8 cellular contexts compared by ENCODE assay signal in genomic region chr3:50205719-50206276, GRCh38. TPM values are rescaled to one million over a fixed set of nuclear protein-coding genes. Genes with fewer than 3 reads are reported as not detected.
DNase-seq lines count a peak whose midpoint lies in the region; ATAC-seq and TF ChIP-seq lines count a peak whose summit lies in the region.
"Had no signal": no experiment of that assay in that cellular context is flagged by ENCODE, and none has a peak within 500 bp of the region (broad histone marks: within the 10 kb centered on the region; RNA-seq: fewer than 3 reads in every experiment).

No MANE protein-coding gene starts in this region.

- 2% methylated on average over 36 of the region's 40 CpGs for WGBS in hepatocyte (ENCODE audit: low lambda C conversion rate, missing lambda C conversion rate)
- WGBS in spleen, 5 donors = 1 to 5% (median 3%) methylated on average over 26 to 40 of the region's 40 CpGs

- H3K4me1 ChIP-seq in hepatocyte (ENCODE audit: insufficient read depth) (peaks cover 14% of the 10 kb centered on the region), spleen (peaks cover 11 to 22% (median 16%) of the 10 kb centered on the region in 6 donors)

- intact Hi-C loops in spleen (cut with DNase I; ENCODE audit: low total_unique reads) = no loop called here

- H3K9me3 ChIP-seq in hepatocyte (ENCODE audit: low read depth) (no peaks in the 10 kb centered on the region), spleen (no peaks in the 10 kb centered on the region)

- DNase-seq in NCI-H146 (lab: John Stamatoyannopoulos, UW) = peak; percentile 74
- DNase-seq in activated T-cell treated with anti-CD3 and anti-CD28 coated beads, Interleukin-2, amount 50 U/mL, for 48 hours = peak; percentile 48 to 55
- DNase-seq in hepatocyte (ENCODE audit: low spot score) = peak; percentile 73
- no peak for DNase-seq in spleen
- DNase-seq in T-helper 9 cell = no peak
- DNase-seq in H4 (ENCODE audit: low spot score) = no peak

- ATAC-seq in HG02884 (IDR thresholded peaks at IDR 0.05; ENCODE audit: unreplicated experiment) = no peak

- H3K27ac ChIP-seq in hepatocyte (peak overlapping the region; percentile 9), spleen (no peak overlapping the region)

- H3K27me3 ChIP-seq in hepatocyte (peaks cover 30% of the 10 kb centered on the region), spleen (replicated peaks in 1 of 7) (peaks cover 0 to 77% (median 49%) of the 10 kb centered on the region in 7 donors)

- peak overlapping the region; percentile 50 for H2AFZ ChIP-seq in hepatocyte

- TF ChIP-seq POLR2A in spleen (IDR thresholded peaks at IDR 0.05) = no peak

- TF ChIP-seq CTCF in hepatocyte (IDR thresholded peaks at IDR 0.05; ENCODE audit: poor library complexity) (no peak), spleen (IDR thresholded peaks at IDR 0.05 in 8 of 11, conservative IDR thresholded peaks at IDR 0.05 in 3 of 11) (no peak)

- no peak overlapping the region for H3K4me3 ChIP-seq in hepatocyte
- H3K4me3 ChIP-seq in spleen = peak overlapping the region in 7 of 8 donors; percentile 6 to 60 (median 26)

- peak overlapping the region; percentile 96 for H3K4me2 ChIP-seq in hepatocyte

- H3K36me3 ChIP-seq in hepatocyte (replicated peaks; ENCODE audit: insufficient read depth, low read depth) (no peaks in the 10 kb centered on the region), spleen (no peaks in the 10 kb centered on the region)

- no peaks in the 10 kb centered on the region for H3K9me2 ChIP-seq in hepatocyte (replicated peaks; ENCODE audit: insufficient read depth)

- H3K79me2 ChIP-seq in hepatocyte = no peaks in the 10 kb centered on the region

- H4K20me1 ChIP-seq in hepatocyte (ENCODE audit: insufficient read depth, poor library complexity, severe bottlenecking) = no peaks in the 10 kb centered on the region

RNA-seq across cellular contexts. Expression of gene SLC38A3, which starts 0.7 kb away (rescaled TPM):
- total RNA-seq in hepatocyte = 22.6 and 24.7 TPM in 2 replicates
- 37.9 and 56.6 TPM in 2 replicates for polyA plus RNA-seq in hepatocyte
- not detected for total RNA-seq in spleen
- polyA plus RNA-seq in spleen = under 1 TPM in 2 of 3 donors, not detected in 1; 0.02 to 0.07 TPM
- not detected in 2 replicates for total RNA-seq in H4 (2014; rRNA removed; shearing (Covaris generic))
- total RNA-seq: fibroblast of lung had no signal

RNA-seq across cellular contexts. Expression of gene GNAT1, which starts 14.4 kb away (rescaled TPM):
- total RNA-seq in hepatocyte (not detected in 2 replicates), spleen (under 1 TPM in 2 of 7 donors, not detected in 5; 0.18 to 0.44 TPM)
- polyA plus RNA-seq in hepatocyte (not detected in 2 replicates), spleen (under 1 TPM in 1 of 3 donors, not detected in 2; 0.05 TPM)
- not detected in 2 replicates for total RNA-seq in H4 (2014; rRNA removed; shearing (Covaris generic))
- total RNA-seq: fibroblast of lung had no signal
- polyA plus RNA-seq: fibroblast of lung had no signal

RNA-seq across cellular contexts. Expression of gene GNAI2, which starts 30.2 kb away (rescaled TPM):
- 95.0 and 103 TPM in 2 replicates for total RNA-seq in hepatocyte
- polyA plus RNA-seq in hepatocyte = 219 and 233 TPM in 2 replicates
- total RNA-seq in spleen = 100 to 1,000 TPM; 276 to 466 (median 385) TPM
- 100 to 1,000 TPM; 147 to 232 (median 170) TPM for polyA plus RNA-seq in spleen
- 127 and 141 TPM in 2 replicates for total RNA-seq in H4 (2014; rRNA removed; shearing (Covaris generic))

RNA-seq across cellular contexts. Expression of gene SEMA3F, which starts 50.7 kb away (rescaled TPM):
- total RNA-seq in hepatocyte = 11.8 and 15.5 TPM in 2 replicates
- 13.9 and 16.8 TPM in 2 replicates for polyA plus RNA-seq in hepatocyte
- total RNA-seq in spleen = 100 to 1,000 TPM in 3 of 7 donors, 10 to 100 TPM in 4; 56.1 to 205 (median 98.8) TPM
- 10 to 100 TPM; 16.9 to 34.2 (median 31.7) TPM for polyA plus RNA-seq in spleen
- 0.33 and 3.8 TPM in 2 replicates for total RNA-seq in H4 (2014; rRNA removed; shearing (Covaris generic))

Comparison
In these comparisons a context has a peak if more than half of its experiments do, and no peak if none do; other contexts are left out.
1. DNase-seq: peak in NCI-H146 (single experiment), activated T-cell treated with anti-CD3 and anti-CD28 coated beads, Interleukin-2, amount 50 U/mL, for 48 hours (2 of 2) and hepatocyte (single experiment); none in spleen (single experiment), T-helper 9 cell (single experiment) and H4 (single experiment).
2. RNA of gene SLC38A3, which starts 0.7 kb away (total RNA-seq): 22.6 to 24.7 TPM in hepatocyte; not detected in spleen and not detected in H4; every median in the first group is over 10 times any median in the second.